ENCODE assay signal across 16 cellular contexts in genomic region chr9:123318961-123319421, GRCh38. TPM values are rescaled to one million over a fixed set of nuclear protein-coding genes. Genes with fewer than 3 reads are reported as not detected.
DNase-seq lines count a peak whose midpoint lies in the region; ATAC-seq and TF ChIP-seq lines count a peak whose summit lies in the region.
"Had no signal": no experiment of that assay in that cellular context is flagged by ENCODE, and none has a peak within 500 bp of the region (broad histone marks: within the 10 kb centered on the region; RNA-seq: fewer than 3 reads in every experiment).

No MANE protein-coding gene starts in this region.

- H3K36me3 ChIP-seq in A673 (ENCODE audit: insufficient read depth, low read length, poor library complexity, severe bottlenecking), result no peaks in the 10 kb centered on the region
- H3K36me3 ChIP-seq in HEK293 (ENCODE audit: control insufficient read depth in 2 of 2, insufficient read depth in 1 of 2, low read length in 2 of 2), result no peaks in the 10 kb centered on the region
- no peaks in the 10 kb centered on the region for H3K36me3 ChIP-seq in gastrocnemius medialis
- H3K36me3 ChIP-seq: BE2C had no signal

- POLR2A ChIA-PET in A673 (lab: Charles Lee; ENCODE audit: low non-redundant PET) (interaction anchor here (0.6 kb wide), 1 partner anchor 64 kb away, joined by 3 read pairs; no protein-coding TSS in a partner anchor), HEK293 (lab: Yijun Ruan, JAX) (no interaction called here)

- H3K9me3 Mint-ChIP-seq in chondrocyte (ENCODE audit: low read depth) (no peaks in the 10 kb centered on the region), nephron progenitor cell (no peaks in the 10 kb centered on the region)

- in situ Hi-C loops in gastrocnemius medialis (cut with MboI; ENCODE audit: low sequenced_read_pairs in 4 of 4), result no loop called here

- DNase-seq in A673 (ENCODE audit: low spot score) (no peak), chondrocyte (ENCODE audit: low spot score) (peak; percentile 70), nephron progenitor cell (no peak), gastrocnemius medialis (no peak), NCI-H774 (lab: John Stamatoyannopoulos, UW) (no peak)
- DNase-seq in activated effector memory CD4-positive, alpha-beta T cell treated with anti-CD3 and anti-CD28 coated beads, Interleukin-2, amount 50 U/mL, for 16 hours, result no peak
- DNase-seq: activated CD4-positive, CD25-positive, alpha-beta regulatory T cell; BE2C; effector CD4-positive, alpha-beta T cell; kidney glomerular epithelial cell; NCI-H1694; NCI-H748 treated with DMSO at 0.1 percent for 48 hours; stimulated activated CD4-positive, alpha-beta T cell treated with anti-CD3 and anti-CD28 coated beads, Interleukin-12 subunit alpha, Interleukin-12 subunit beta, amount 100 ng/mL, for 4 hours had no signal

- H3K27ac ChIP-seq in A673 (ENCODE audit: low read depth, low read length, poor library complexity, severe bottlenecking) (peak overlapping the region; percentile 59), HEK293 (ENCODE audit: extremely low read depth, low read depth, low read length) (no peak overlapping the region), gastrocnemius medialis (no peak overlapping the region)

- H3K4me1 ChIP-seq in A673 (ENCODE audit: insufficient read depth, low read length, poor library complexity, severe bottlenecking), result peaks cover 33% of the 10 kb centered on the region
- H3K4me1 ChIP-seq in HEK293 (ENCODE audit: control insufficient read depth, insufficient read depth, low read length), result no peaks in the 10 kb centered on the region
- peaks cover 8 to 13% of the 10 kb centered on the region in 2 donors for H3K4me1 ChIP-seq in gastrocnemius medialis
- H3K4me1 ChIP-seq: BE2C had no signal

- no TSS peak for BruUV-seq in A673 (replicated peaks; lab: Mats Ljungman, UMichigan)

- H3K9me3 ChIP-seq in A673 (ENCODE audit: low read depth, low read length, poor library complexity, severe bottlenecking) (no peaks in the 10 kb centered on the region), HEK293 (ENCODE audit: control insufficient read depth, insufficient read depth, low read depth, low read length) (no peaks in the 10 kb centered on the region), gastrocnemius medialis (no peaks in the 10 kb centered on the region)
- H3K9me3 ChIP-seq: BE2C had no signal

- no peaks in the 10 kb centered on the region for H3K27me3 Mint-ChIP-seq in chondrocyte (ENCODE audit: low read depth)
- no peaks in the 10 kb centered on the region for H3K27me3 Mint-ChIP-seq in nephron progenitor cell (ENCODE audit: low read depth, poor library complexity)

- H3K36me3 Mint-ChIP-seq in chondrocyte (ENCODE audit: low read depth) (no peaks in the 10 kb centered on the region), nephron progenitor cell (ENCODE audit: low read depth) (no peaks in the 10 kb centered on the region)

- peaks cover 20% of the 10 kb centered on the region for H3K4me1 Mint-ChIP-seq in chondrocyte (ENCODE audit: low read depth)
- peaks cover 70% of the 10 kb centered on the region for H3K4me1 Mint-ChIP-seq in nephron progenitor cell

- H3K27me3 ChIP-seq in A673 (replicated peaks; ENCODE audit: insufficient read depth, low read depth, low read length, poor library complexity) (no peaks in the 10 kb centered on the region), gastrocnemius medialis (no peaks in the 10 kb centered on the region)
- H3K27me3 ChIP-seq: BE2C had no signal

- no peak overlapping the region for H3K4me3 ChIP-seq in A673 (ENCODE audit: low read depth, low read length, poor library complexity, severe bottlenecking)
- H3K4me3 ChIP-seq in HEK293 (ENCODE audit: low read depth, low read length), result no peak overlapping the region
- no peak overlapping the region for H3K4me3 ChIP-seq in gastrocnemius medialis

- no peak for TF ChIP-seq POLR2A in gastrocnemius medialis (IDR thresholded peaks at IDR 0.05)

- H3K27ac Mint-ChIP-seq in chondrocyte (ENCODE audit: unreplicated experiment), result no peak overlapping the region
- peak overlapping the region; percentile 70 for H3K27ac Mint-ChIP-seq in nephron progenitor cell

- ATAC-seq in gastrocnemius medialis (no peak), HG02678 (IDR thresholded peaks at IDR 0.05; ENCODE audit: unreplicated experiment) (no peak)

- TF ChIP-seq CTCF in A673 (conservative IDR thresholded peaks at IDR 0.05; ENCODE audit: low read depth, low read length) (no peak), HEK293 (tag by site-specific recombination; IDR thresholded peaks at IDR 0.05) (no peak), chondrocyte (IDR thresholded peaks at IDR 0.05) (no peak), nephron progenitor cell (IDR thresholded peaks at IDR 0.05) (no peak), gastrocnemius medialis (IDR thresholded peaks at IDR 0.05 in 4 of 5, conservative IDR thresholded peaks at IDR 0.05 in 1 of 5) (no peak)

- H3K4me3 Mint-ChIP-seq in chondrocyte (ENCODE audit: unreplicated experiment) (no peak overlapping the region), nephron progenitor cell (no peak overlapping the region)

- CTCF ChIA-PET in A673 (lab: Charles Lee) (no interaction called here), HEK293 (lab: Yijun Ruan, JAX) (interaction anchor here (0.7 to 1.1 kb wide), 2 partner anchors 35 to 237 kb away, joined by 3 read pairs; no protein-coding TSS in a partner anchor)

- intact Hi-C loops in A673 (cut with micrococcal nuclease; ENCODE audit: unreplicated experiment) (no loop called here), gastrocnemius medialis (cut with DNase I; ENCODE audit: low total_unique reads) (no loop called here)

TF ChIP-seq in HEK293, 187 proteins besides CTCF, POLR2A, EP300 and RAD21:
- TF ChIP-seq, protein P1, sequence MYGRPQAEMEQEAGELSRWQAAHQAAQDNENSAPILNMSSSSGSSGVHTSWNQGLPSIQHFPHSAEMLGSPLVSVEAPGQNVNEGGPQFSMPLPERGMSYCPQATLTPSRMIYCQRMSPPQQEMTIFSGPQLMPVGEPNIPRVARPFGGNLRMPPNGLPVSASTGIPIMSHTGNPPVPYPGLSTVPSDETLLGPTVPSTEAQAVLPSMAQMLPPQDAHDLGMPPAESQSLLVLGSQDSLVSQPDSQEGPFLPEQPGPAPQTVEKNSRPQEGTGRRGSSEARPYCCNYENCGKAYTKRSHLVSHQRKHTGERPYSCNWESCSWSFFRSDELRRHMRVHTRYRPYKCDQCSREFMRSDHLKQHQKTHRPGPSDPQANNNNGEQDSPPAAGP (tag by site-specific recombination; IDR thresholded peaks at IDR 0.05), result no peak
- no peak for TF ChIP-seq ZNF211 (tag by site-specific recombination; IDR thresholded peaks at IDR 0.05; ENCODE audit: low read depth)
- no peak for TF ChIP-seq ZNF26 (tag by site-specific recombination; IDR thresholded peaks at IDR 0.05)
- TF ChIP-seq ZNF138 (tag by site-specific recombination; IDR thresholded peaks at IDR 0.05; ENCODE audit: borderline replicate concordance), result no peak
- TF ChIP-seq ZNF214 (tag by site-specific recombination; IDR thresholded peaks at IDR 0.05; ENCODE audit: borderline replicate concordance), result no peak
- peak; percentile 35; the same call in 1 of the 2 replicates for TF ChIP-seq ZNF600 (tag by site-specific recombination; IDR thresholded peaks at IDR 0.05)
- peak; percentile 63; the same call in 1 of the 2 replicates for TF ChIP-seq ZBTB17 (tag by site-specific recombination; IDR thresholded peaks at IDR 0.05)
TF ChIP-seq in HEK293: peak in this region for 2.

RNA-seq across cellular contexts. Expression of gene CRB2, which starts 37.0 kb away (rescaled TPM):
- total RNA-seq in A673 (2021) (0.47 and 0.55 TPM in 2 replicates), chondrocyte (0.07 TPM in 1 of 3 replicates, not detected in the others), gastrocnemius medialis (not detected)
- total RNA-seq: SK-MEL-5 had no signal

RNA-seq across cellular contexts. Expression of gene STRBP, which starts 50.6 kb away (rescaled TPM):
- total RNA-seq in A673 (2021) (79.4 and 84.9 TPM in 2 replicates), chondrocyte (11.7 to 13.8 TPM (median 13.5 TPM) in 3 replicates), gastrocnemius medialis (10 to 100 TPM in 2 of 4 donors, 1 to 10 TPM in 2; 5.0 to 25.0 (median 13.2) TPM)
